Comparison of ENCODE assay signal across 8 cellular contexts in genomic region chr19:41263042-41263849, GRCh38. TPM values are rescaled to one million over a fixed set of nuclear protein-coding genes. Genes with fewer than 3 reads are reported as not detected.
DNase-seq lines count a peak whose midpoint lies in the region; TF ChIP-seq lines count a peak whose summit lies in the region.

No MANE protein-coding gene starts in this region.

- no peaks in the 10 kb centered on the region for H3K9me3 ChIP-seq in HAP-1
- no peaks in the 10 kb centered on the region for H3K9me3 ChIP-seq in liver (ENCODE audit: control insufficient read depth in 4 of 4, low read length in 3 of 4)

- H3K36me3 Mint-ChIP-seq in chondrocyte (ENCODE audit: low read depth), result peaks cover 8% of the 10 kb centered on the region

- peak overlapping the region; percentile 92 to 96 for H3K27ac ChIP-seq in liver (ENCODE audit: low read depth in 1 of 2, low read length in 2 of 2)

- H3K4me1 ChIP-seq in HAP-1 (peaks cover 13% of the 10 kb centered on the region), liver (ENCODE audit: control insufficient read depth in 4 of 4, insufficient read depth in 4 of 4, low read length in 3 of 4) (peaks cover 4 to 29% (median 14%) of the 10 kb centered on the region in 4 donors)

- no peaks in the 10 kb centered on the region for H3K9me3 Mint-ChIP-seq in chondrocyte (ENCODE audit: low read depth)

- peak overlapping the region; percentile 88 for H3K4me3 Mint-ChIP-seq in chondrocyte (ENCODE audit: unreplicated experiment)

- no peaks in the 10 kb centered on the region for H3K27me3 ChIP-seq in HAP-1 (ENCODE audit: low read depth)
- H3K27me3 ChIP-seq in liver (ENCODE audit: control insufficient read depth in 4 of 4, insufficient read depth in 4 of 4, low read length in 3 of 4), result no peaks in the 10 kb centered on the region

- TF ChIP-seq CTCF in chondrocyte (IDR thresholded peaks at IDR 0.05) (no peak), liver (IDR thresholded peaks at IDR 0.05; ENCODE audit: low read depth, low read length, missing input control) (no peak)

- H3K4me1 Mint-ChIP-seq in chondrocyte (ENCODE audit: low read depth), result peaks cover 43% of the 10 kb centered on the region

- peak overlapping the region; percentile 100 for H3K27ac Mint-ChIP-seq in chondrocyte (ENCODE audit: unreplicated experiment)

- under 1% methylated on average over 46 of the region's 46 CpGs for WGBS in liver

- H3K4me3 ChIP-seq in HAP-1 (peak overlapping the region; percentile 45), liver (ENCODE audit: low read depth in 1 of 3, low read length in 3 of 3) (peak overlapping the region; percentile 53 to 82 (median 71))

- TF ChIP-seq RAD21 in liver (IDR thresholded peaks at IDR 0.05), result no peak

- no peaks in the 10 kb centered on the region for H3K27me3 Mint-ChIP-seq in chondrocyte (ENCODE audit: low read depth)

- in situ Hi-C loops in HAP-1 (cut with MboI; ENCODE audit: low sequenced_read_pairs), result loop anchor here (5.0 to 10.0 kb wide), 2 partner anchors 61 to 288 kb away; no protein-coding TSS in a partner anchor

- peak; percentile 52 for DNase-seq in GF-D8 (lab: John Stamatoyannopoulos, UW)
- peak; percentile 22 to 68 for DNase-seq in HAP-1 (ENCODE audit: low spot score in 2 of 2)
- peak; percentile 89 for DNase-seq in NCI-H187 treated with DMSO at 0.1 percent for 48 hours (lab: John Stamatoyannopoulos, UW)
- DNase-seq in activated CD4-positive, alpha-beta T cell treated with anti-CD3 and anti-CD28 coated beads for 24 hours (ENCODE audit: low read depth in 2 of 2), result peak; percentile 61 to 72
- no peak for DNase-seq in chondrocyte (ENCODE audit: low spot score)
- peak; percentile 65 to 82 for DNase-seq in stimulated activated CD4-positive, alpha-beta T cell treated with anti-CD3 and anti-CD28 coated beads, Interleukin-4, amount 100 ng/mL, for 48 hours (ENCODE audit: low read depth in 2 of 2)
- DNase-seq in iPS-NIHi11 (ENCODE audit: low spot score), result no peak

- peaks cover 20% of the 10 kb centered on the region for H3K36me3 ChIP-seq in HAP-1 (replicated peaks)
- peaks cover 0 to 5% (median 4%) of the 10 kb centered on the region in 4 donors for H3K36me3 ChIP-seq in liver (ENCODE audit: control insufficient read depth in 4 of 4, insufficient read depth in 3 of 4, low read depth in 1 of 4, low read length in 3 of 4)

- peak overlapping the region; percentile 90 to 91 for H3K9ac ChIP-seq in liver (ENCODE audit: low read depth in 1 of 2, low read length in 2 of 2)

TF ChIP-seq in liver, 16 proteins besides CTCF, POLR2A, EP300 and RAD21:
- TF ChIP-seq GABPA (IDR thresholded peaks at IDR 0.05 in 1 of 2, conservative IDR thresholded peaks at IDR 0.05 in 1 of 2) (no peak), NR2F2 (IDR thresholded peaks at IDR 0.05) (no peak), YY1 (IDR thresholded peaks at IDR 0.05) (no peak), FOXA1 (IDR thresholded peaks at IDR 0.05) (no peak), ATF3 (IDR thresholded peaks at IDR 0.05) (no peak), EGR1 (IDR thresholded peaks at IDR 0.05; ENCODE audit: low read depth in 2 of 2) (no peak), ZBTB33 (IDR thresholded peaks at IDR 0.05) (no peak), MAX (IDR thresholded peaks at IDR 0.05) (peak; percentile 12), REST (IDR thresholded peaks at IDR 0.05) (peak; percentile 91), HNF4G (IDR thresholded peaks at IDR 0.05) (no peak), FOXA2 (IDR thresholded peaks at IDR 0.05) (no peak), SP1 (IDR thresholded peaks at IDR 0.05) (no peak), TAF1 (conservative IDR thresholded peaks at IDR 0.05) (peak; percentile 92), JUND (IDR thresholded peaks at IDR 0.05) (peak; percentile 72 to 74), HNF4A (conservative IDR thresholded peaks at IDR 0.05) (peak in 1 of 2 donors; percentile 41), RXRA (IDR thresholded peaks at IDR 0.05) (peak in 1 of 2 donors; percentile 65)
TF ChIP-seq in liver: peak in this region for 6.

RNA-seq across cellular contexts. Expression of gene HNRNPUL1, which starts 0.9 kb away (rescaled TPM):
- total RNA-seq in chondrocyte (158 to 195 TPM (median 161 TPM) in 3 replicates), liver (10 to 100 TPM; 55.5 to 80.2 TPM)
- 10 to 100 TPM; 34.9 to 35.9 TPM for polyA plus RNA-seq in liver

RNA-seq across cellular contexts. Expression of gene AXL, which starts 44.2 kb away (rescaled TPM):
- total RNA-seq in chondrocyte, result 151 to 218 TPM (median 214 TPM) in 3 replicates
- total RNA-seq in liver, result 10 to 100 TPM; 18.2 to 24.8 TPM
- polyA plus RNA-seq in liver, result 1 to 10 TPM; 4.3 to 6.0 TPM

RNA-seq across cellular contexts. Expression of gene CCDC97, which starts 46.7 kb away (rescaled TPM):
- 21.8 to 33.2 TPM (median 25.5 TPM) in 3 replicates for total RNA-seq in chondrocyte
- 1 to 10 TPM; 3.8 to 5.6 TPM for total RNA-seq in liver
- 1 to 10 TPM; 5.0 to 5.7 TPM for polyA plus RNA-seq in liver

Comparison
In these comparisons a context has a peak if more than half of its experiments do, and no peak if none do; other contexts are left out.
1. DNase-seq: peak in GF-D8 (single experiment), HAP-1 (2 of 2), NCI-H187 treated with DMSO at 0.1 percent for 48 hours (single experiment), activated CD4-positive, alpha-beta T cell treated with anti-CD3 and anti-CD28 coated beads for 24 hours (2 of 2) and stimulated activated CD4-positive, alpha-beta T cell treated with anti-CD3 and anti-CD28 coated beads, Interleukin-4, amount 100 ng/mL, for 48 hours (2 of 2); none in chondrocyte (single experiment) and iPS-NIHi11 (single experiment).